1 cellular context compared by ENCODE assay signal in the genomic region with DNA sequence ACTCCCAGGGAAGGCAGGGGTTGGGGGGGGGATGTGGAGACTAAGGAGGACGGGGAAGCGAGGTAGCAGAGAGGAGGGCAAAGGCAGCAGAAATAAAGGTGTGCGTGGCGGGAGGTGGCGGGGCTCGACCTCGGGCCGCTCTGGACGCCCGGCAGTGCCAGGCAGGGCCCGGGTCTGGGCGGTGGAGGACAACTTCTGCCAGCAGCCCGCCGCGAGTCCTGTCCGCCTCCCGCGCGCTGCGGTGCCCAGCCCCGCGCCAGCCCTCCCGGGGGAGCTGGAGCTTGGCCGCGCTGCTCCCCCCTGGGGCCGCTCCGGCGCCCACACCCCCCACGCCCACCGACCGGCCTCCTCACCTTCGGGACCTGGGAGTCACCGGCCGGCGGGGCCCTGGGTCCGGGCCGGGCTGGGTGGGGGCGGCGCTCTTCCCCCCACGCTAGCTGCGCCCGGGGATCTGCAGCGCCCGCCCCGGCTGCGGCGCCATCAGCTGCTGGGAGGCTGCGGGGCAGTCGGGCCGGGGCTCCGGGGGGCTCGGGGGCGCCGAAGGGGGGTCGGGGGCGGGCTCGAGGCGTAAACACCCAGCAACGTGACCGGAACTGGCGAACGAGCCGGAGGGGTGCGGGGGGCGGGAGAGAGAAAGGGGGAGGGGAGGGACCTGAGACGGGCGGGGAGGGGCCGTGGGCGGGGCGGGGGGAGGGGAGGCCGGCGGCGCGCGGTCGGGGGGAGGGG.
TF ChIP-seq lines count a peak whose summit lies in the region.

Gene CCDC92B, minus strand, starts transcription at position 595 of the 726 bp plus-strand sequence. CDS start 14,507 bp downstream, outside the sequence.

TF ChIP-seq in HEK293, 187 proteins besides CTCF, POLR2A, EP300 and RAD21 (continued from another document):
- TF ChIP-seq, protein P1, sequence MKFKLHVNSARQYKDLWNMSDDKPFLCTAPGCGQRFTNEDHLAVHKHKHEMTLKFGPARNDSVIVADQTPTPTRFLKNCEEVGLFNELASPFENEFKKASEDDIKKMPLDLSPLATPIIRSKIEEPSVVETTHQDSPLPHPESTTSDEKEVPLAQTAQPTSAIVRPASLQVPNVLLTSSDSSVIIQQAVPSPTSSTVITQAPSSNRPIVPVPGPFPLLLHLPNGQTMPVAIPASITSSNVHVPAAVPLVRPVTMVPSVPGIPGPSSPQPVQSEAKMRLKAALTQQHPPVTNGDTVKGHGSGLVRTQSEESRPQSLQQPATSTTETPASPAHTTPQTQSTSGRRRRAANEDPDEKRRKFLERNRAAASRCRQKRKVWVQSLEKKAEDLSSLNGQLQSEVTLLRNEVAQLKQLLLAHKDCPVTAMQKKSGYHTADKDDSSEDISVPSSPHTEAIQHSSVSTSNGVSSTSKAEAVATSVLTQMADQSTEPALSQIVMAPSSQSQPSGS (tag by site-specific recombination; IDR thresholded peaks at IDR 0.05; ENCODE audit: low read depth) = no peak
- TF ChIP-seq ZNF335 (tag by site-specific recombination; conservative IDR thresholded peaks at IDR 0.05) (peak; percentile 74), ZNF394 (tag by site-specific recombination; IDR thresholded peaks at IDR 0.05; ENCODE audit: borderline replicate concordance) (no peak), TRIM28 (IDR thresholded peaks at IDR 0.05; ENCODE audit: borderline replicate concordance, low read length) (no peak), ZSCAN23 (tag by site-specific recombination; IDR thresholded peaks at IDR 0.05) (no peak), ZNF274 (IDR thresholded peaks at IDR 0.05; ENCODE audit: low read length) (no peak), ZNF274 (tag by site-specific recombination; IDR thresholded peaks at IDR 0.05; ENCODE audit: borderline replicate concordance) (no peak), ZBTB8A (tag by site-specific recombination; IDR thresholded peaks at IDR 0.05) (peak; percentile 55; the same call in 1 of the 2 replicates), ZFP37 (tag by site-specific recombination; IDR thresholded peaks at IDR 0.05) (no peak), ZNF677 (tag by site-specific recombination; IDR thresholded peaks at IDR 0.05) (no peak), GLIS1 (tag by site-specific recombination; IDR thresholded peaks at IDR 0.05) (peak; percentile 41; the same call in 1 of the 2 replicates), ZNF792 (tag by site-specific recombination; IDR thresholded peaks at IDR 0.05) (no peak), ZXDB (tag by site-specific recombination; IDR thresholded peaks at IDR 0.05) (no peak), ZNF768 (tag by site-specific recombination; IDR thresholded peaks at IDR 0.05) (no peak)
